In the genomic region with DNA sequence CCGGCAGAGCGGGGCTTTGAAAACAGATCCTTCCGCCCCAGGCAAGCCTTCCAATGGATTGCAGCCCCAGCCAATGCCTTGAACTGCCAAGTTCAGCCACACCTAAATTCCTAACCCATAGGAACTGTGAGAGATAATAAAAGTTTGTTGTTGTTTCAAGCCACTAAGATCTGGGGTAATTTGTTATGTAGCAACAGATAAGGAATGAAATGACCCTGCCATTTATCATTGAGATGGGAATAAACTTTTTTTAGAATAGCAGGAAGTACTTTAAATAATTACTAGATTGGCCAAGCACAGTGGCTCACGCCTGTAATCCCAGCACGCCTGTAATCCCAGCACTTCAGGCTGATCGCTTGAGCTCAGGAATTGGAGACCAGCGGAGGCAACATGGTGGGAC, we compare ENCODE assay signal across 4 cellular contexts. TPM values are rescaled to one million over a fixed set of nuclear protein-coding genes. Genes with fewer than 3 reads are reported as not detected.
A peak's percentile ranks its signal among the peaks of the same experiment; 100 is the strongest.
DNase-seq lines count a peak whose midpoint lies in the region; ATAC-seq, FAIRE-seq and TF ChIP-seq lines count a peak whose summit lies in the region.
"Not testable (repeated sequence)": the region's sequence is repeated elsewhere in the genome, so short reads cannot be mapped to it uniquely, and the experiment has no call there.

No MANE protein-coding gene starts in this region.

- not testable (repeated sequence) for H3K27ac ChIP-seq in pancreas

- not testable (repeated sequence) for H3K4me3 Mint-ChIP-seq in chondrocyte (ENCODE audit: unreplicated experiment)

- not testable (repeated sequence) for H3K9me3 Mint-ChIP-seq in chondrocyte (ENCODE audit: low read depth)

- WGBS in pancreas, 2 donors, result 69 to 77% methylated on average over 3 of the region's 7 CpGs

- not testable (repeated sequence) for ATAC-seq in left lobe of liver
- peak; percentile 58 to 86 (median 70) for ATAC-seq in pancreas

- not testable (repeated sequence) for H3K36me3 ChIP-seq in pancreas

- intact Hi-C loops in pancreas (cut with DNase I), result not testable (repeated sequence)

- not testable (repeated sequence) for H3K36me3 Mint-ChIP-seq in chondrocyte (ENCODE audit: low read depth)

- not testable (repeated sequence) for H3K27me3 ChIP-seq in pancreas

- H3K4me3 ChIP-seq in pancreas, result not testable (repeated sequence)

- not testable (repeated sequence) for FAIRE-seq in pancreas (lab: Jason Lieb, UNC)

- peak; percentile 12 for DNase-seq in activated CD8-positive, alpha-beta memory T cell treated with anti-CD3 and anti-CD28 coated beads, Interleukin-2, amount 50 U/mL, for 48 hours
- peak; percentile 15 for DNase-seq in chondrocyte (ENCODE audit: low spot score)
- peak; percentile 8 for DNase-seq in left lobe of liver (ENCODE audit: low spot score)
- not testable (repeated sequence) for DNase-seq in pancreas

- not testable (repeated sequence) for H3K4me1 ChIP-seq in pancreas

- not testable (repeated sequence) for H3K4me1 Mint-ChIP-seq in chondrocyte (ENCODE audit: low read depth)

- H3K27me3 Mint-ChIP-seq in chondrocyte (ENCODE audit: low read depth), result not testable (repeated sequence)

- H3K27ac Mint-ChIP-seq in chondrocyte (ENCODE audit: unreplicated experiment), result not testable (repeated sequence)

- TF ChIP-seq CTCF in chondrocyte (IDR thresholded peaks at IDR 0.05); pancreas (IDR thresholded peaks at IDR 0.05): not testable (repeated sequence)

- not testable (repeated sequence) for H3K9me3 ChIP-seq in pancreas

RNA-seq across cellular contexts. Expression of a gene that starts 11.5 kb away (rescaled TPM):
- total RNA-seq in chondrocyte, result 9.6 to 16.6 TPM (median 10.3 TPM) in 3 replicates
- 2.4 TPM for total RNA-seq in left lobe of liver
- total RNA-seq in pancreas, result 10 to 100 TPM in 5 of 6 donors, 1 to 10 TPM in 1; 6.4 to 23.9 (median 13.2) TPM
- 1 to 10 TPM; 3.5 to 6.0 TPM for polyA plus RNA-seq in pancreas
